ENCODE assay signal across 18 cellular contexts in the genomic region with DNA sequence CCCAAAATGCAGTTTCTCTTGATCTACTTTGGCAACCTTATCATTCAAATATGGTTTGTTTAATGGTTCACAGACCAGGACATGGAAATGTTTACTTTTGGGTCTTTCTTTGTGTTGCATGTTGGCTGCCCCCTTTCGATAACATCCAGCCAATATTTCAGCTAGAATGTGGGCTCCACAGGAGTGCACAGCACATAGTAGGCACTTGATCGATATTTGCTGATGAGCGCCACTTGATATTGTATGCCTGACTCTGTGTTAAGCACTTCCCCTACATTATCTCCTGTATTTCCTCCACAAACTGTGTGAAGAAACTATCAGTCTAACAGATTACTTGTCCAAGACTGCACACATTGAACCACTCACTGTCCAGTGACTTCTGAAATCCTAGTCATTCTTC.
"Had no signal": no experiment of that assay in that cellular context is flagged by ENCODE, and none has a peak within 500 bp of the region (broad histone marks: within the 10 kb centered on the region; RNA-seq: fewer than 3 reads in every experiment).

No MANE protein-coding gene starts in this region.

- H3K9me3 ChIP-seq: adrenal gland, gastroesophageal sphincter, ovary, testis had no signal

- H3K36me3 ChIP-seq: adrenal gland, gastroesophageal sphincter, left ventricle myocardium inferior, ovary had no signal

- ATAC-seq: activated CD8-positive, alpha-beta T cell treated with anti-CD3 and anti-CD28 coated beads, Interleukin-2, amount 10 ng/mL, durations not matched to agents 7 days and 5 days; activated T-helper 17 cell treated with anti-CD3 and anti-CD28 coated beads, Interleukin-2, amount 50 U/mL, for 72 hours; effector memory CD8-positive, alpha-beta T cell; gastroesophageal sphincter; stimulated activated naive CD8-positive, alpha-beta T cell treated with anti-CD3 and anti-CD28 coated beads, Interleukin-15, amount 100 ng/mL, for 72 hours had no signal

- H3K27me3 Mint-ChIP-seq: activated naive CD4-positive, alpha-beta T cell treated with anti-CD3 and anti-CD28 coated beads, Interleukin-2, amount 10 ng/mL, durations not matched to agents 7 days and 5 days; activated T-helper 17 cell treated with anti-CD3 and anti-CD28 coated beads, Interleukin-2, amount 50 U/mL, for 72 hours; effector memory CD8-positive, alpha-beta T cell; stimulated activated naive CD8-positive, alpha-beta T cell treated with anti-CD3 and anti-CD28 coated beads, Interleukin-15, amount 100 ng/mL, for 72 hours had no signal

- H3K4me3 ChIP-seq: adrenal gland, gastroesophageal sphincter, left ventricle myocardium inferior, ovary, testis had no signal

- H3K4me3 Mint-ChIP-seq: activated CD8-positive, alpha-beta T cell treated with anti-CD3 and anti-CD28 coated beads, Interleukin-2, amount 10 ng/mL, durations not matched to agents 7 days and 5 days; activated naive CD4-positive, alpha-beta T cell treated with anti-CD3 and anti-CD28 coated beads, Interleukin-2, amount 10 ng/mL, durations not matched to agents 7 days and 5 days; activated T-helper 17 cell treated with anti-CD3 and anti-CD28 coated beads, Interleukin-2, amount 50 U/mL, for 72 hours; effector memory CD8-positive, alpha-beta T cell; neural crest cell; stimulated activated naive CD8-positive, alpha-beta T cell treated with anti-CD3 and anti-CD28 coated beads, Interleukin-15, amount 100 ng/mL, for 72 hours had no signal

- DNase-seq: activated CD4-positive, alpha-beta T cell treated with anti-CD3 and anti-CD28 coated beads for 4 hours; activated CD8-positive, alpha-beta T cell treated with anti-CD3 and anti-CD28 coated beads, Interleukin-2, amount 10 ng/mL, durations not matched to agents 7 days and 5 days; activated naive CD4-positive, alpha-beta T cell treated with anti-CD3 and anti-CD28 coated beads, Interleukin-2, amount 10 ng/mL, durations not matched to agents 7 days and 5 days; adrenal gland; central memory CD4-positive, alpha-beta T cell; cortex of kidney; effector memory CD8-positive, alpha-beta T cell; left ventricle myocardium inferior; ovary; stimulated activated CD4-positive, alpha-beta T cell treated with anti-CD3 and anti-CD28 coated beads, Interleukin-15, amount 100 ng/mL, for 24 hours; stimulated activated CD4-positive, alpha-beta T cell treated with anti-CD3 and anti-CD28 coated beads, Interleukin-4, amount 100 ng/mL, for 4 hours; stimulated activated naive CD8-positive, alpha-beta T cell treated with anti-CD3 and anti-CD28 coated beads, Interleukin-15, amount 100 ng/mL, for 72 hours; testis had no signal

- H3K27me3 ChIP-seq: adrenal gland, gastroesophageal sphincter, ovary, testis had no signal

- H3K27ac ChIP-seq: epithelial cell of prostate, gastroesophageal sphincter, left ventricle myocardium inferior, ovary, testis, VCaP had no signal

- H3K9me3 Mint-ChIP-seq: activated T-helper 17 cell treated with anti-CD3 and anti-CD28 coated beads, Interleukin-2, amount 50 U/mL, for 72 hours; effector memory CD8-positive, alpha-beta T cell had no signal

- H3K27ac Mint-ChIP-seq: activated CD8-positive, alpha-beta T cell treated with anti-CD3 and anti-CD28 coated beads, Interleukin-2, amount 10 ng/mL, durations not matched to agents 7 days and 5 days; activated naive CD4-positive, alpha-beta T cell treated with anti-CD3 and anti-CD28 coated beads, Interleukin-2, amount 10 ng/mL, durations not matched to agents 7 days and 5 days; activated T-helper 17 cell treated with anti-CD3 and anti-CD28 coated beads, Interleukin-2, amount 50 U/mL, for 72 hours; effector memory CD8-positive, alpha-beta T cell had no signal
